ENCODE assay signal across 8 cellular contexts in genomic region chr19:10095948-10096614, GRCh38. TPM values are rescaled to one million over a fixed set of nuclear protein-coding genes. Genes with fewer than 3 reads are reported as not detected.
A peak's percentile ranks its signal among the peaks of the same experiment; 100 is the strongest.
DNase-seq lines count a peak whose midpoint lies in the region; ATAC-seq and TF ChIP-seq lines count a peak whose summit lies in the region.

No MANE protein-coding gene starts in this region.

- 5 to 6% methylated on average over 61 to 64 of the region's 97 CpGs for WGBS in tibial nerve, 2 donors

- peaks cover 19% of the 10 kb centered on the region for H3K36me3 ChIP-seq in GM06990 (ENCODE audit: control insufficient read depth, insufficient read depth, low read length)
- H3K36me3 ChIP-seq in tibial nerve, result peaks cover 0 to 30% (median 5%) of the 10 kb centered on the region in 3 donors

- peaks cover 21% of the 10 kb centered on the region for H3K36me3 Mint-ChIP-seq in HFFc6 (ENCODE audit: low read depth)
- peaks cover 36% of the 10 kb centered on the region for H3K36me3 Mint-ChIP-seq in activated naive CD8-positive, alpha-beta T cell treated with anti-CD3 and anti-CD28 coated beads for 36 hours

- peaks cover 0 to 3% (median 0%) of the 10 kb centered on the region in 4 donors for H3K9me3 ChIP-seq in tibial nerve

- peak overlapping the region; percentile 43; the same call in 1 of the 2 replicates for H3K4me3 Mint-ChIP-seq in HFFc6
- peak overlapping the region; percentile 57 for H3K4me3 Mint-ChIP-seq in activated naive CD8-positive, alpha-beta T cell treated with anti-CD3 and anti-CD28 coated beads for 36 hours

- peaks cover 10% of the 10 kb centered on the region; the same call in 1 of the 2 replicates for H3K4me1 Mint-ChIP-seq in HFFc6 (ENCODE audit: low read depth)
- H3K4me1 Mint-ChIP-seq in activated naive CD8-positive, alpha-beta T cell treated with anti-CD3 and anti-CD28 coated beads for 36 hours, result peaks cover 20% of the 10 kb centered on the region

- H3K4me1 ChIP-seq in tibial nerve, result peaks cover 0 to 12% (median 6%) of the 10 kb centered on the region in 4 donors

- DNase-seq in GM06990 (ENCODE audit: extremely low read depth, insufficient read length) (peak; percentile 97), HFFc6 (peak; percentile 76), MV-4-11 (lab: John Stamatoyannopoulos, UW) (peak; percentile 92), Right ventricle myocardium superior (peak; percentile 93), posterior cingulate gyrus (peak; percentile 73 to 98 (median 86)), tibial nerve (ENCODE audit: low spot score in 2 of 2) (peak; percentile 58 to 67)
- DNase-seq in activated naive CD8-positive, alpha-beta T cell treated with anti-CD3 and anti-CD28 coated beads for 36 hours, result peak; percentile 95

- peak overlapping the region in 3 of 4 donors; percentile 70 to 83 (median 72) for H3K27ac ChIP-seq in tibial nerve

- ATAC-seq in SK-N-SH treated with all-trans-retinoic acid at 6 μM for 48 hours (peak; percentile 84), Right ventricle myocardium superior (ENCODE audit: poor library complexity) (peak; percentile 95)

- no peak overlapping the region for H3K27ac Mint-ChIP-seq in HFFc6
- peak overlapping the region; percentile 75 for H3K27ac Mint-ChIP-seq in activated naive CD8-positive, alpha-beta T cell treated with anti-CD3 and anti-CD28 coated beads for 36 hours

- H3K9me3 Mint-ChIP-seq in HFFc6, result no peaks in the 10 kb centered on the region
- H3K9me3 Mint-ChIP-seq in activated naive CD8-positive, alpha-beta T cell treated with anti-CD3 and anti-CD28 coated beads for 36 hours, result peaks cover 3% of the 10 kb centered on the region

- H3K27me3 ChIP-seq in GM06990 (replicated peaks; ENCODE audit: control insufficient read depth, insufficient read depth, low read length), result no peaks in the 10 kb centered on the region
- no peaks in the 10 kb centered on the region for H3K27me3 ChIP-seq in tibial nerve

- peak in 1 of 2 donors; percentile 37 for TF ChIP-seq EP300 in tibial nerve (IDR thresholded peaks at IDR 0.05)

- intact Hi-C loops in Right ventricle myocardium superior (cut with DNase I), result no loop called here
- intact Hi-C loops in posterior cingulate gyrus (cut with DNase I), result loop anchor here (5.0 kb wide), 1 partner anchor 69 kb away; no protein-coding TSS in a partner anchor

- TF ChIP-seq CTCF in GM06990 (IDR thresholded peaks at IDR 0.05; ENCODE audit: insufficient read depth, low read length, poor library complexity, severe bottlenecking) (no peak), HFFc6 (IDR thresholded peaks at IDR 0.05) (no peak), tibial nerve (IDR thresholded peaks at IDR 0.05) (peak in 2 of 5 experiments; percentile 27 to 36)

- H3K4me3 ChIP-seq in GM06990 (replicated peaks; ENCODE audit: low read depth, low read length), result peak overlapping the region; percentile 47
- peak overlapping the region; percentile 41 to 61 (median 57) for H3K4me3 ChIP-seq in tibial nerve

- peaks cover 3% of the 10 kb centered on the region for H3K27me3 Mint-ChIP-seq in HFFc6 (ENCODE audit: insufficient read depth)
- no peaks in the 10 kb centered on the region for H3K27me3 Mint-ChIP-seq in activated naive CD8-positive, alpha-beta T cell treated with anti-CD3 and anti-CD28 coated beads for 36 hours

- peak in 1 of 2 donors; percentile 42 for TF ChIP-seq POLR2A in tibial nerve (IDR thresholded peaks at IDR 0.05)

TF ChIP-seq in SK-N-SH treated with all-trans-retinoic acid at 6 μM for 48 hours, 23 proteins besides CTCF, POLR2A, EP300 and RAD21 (continues in another document):
- no peak for TF ChIP-seq CREB5 (CRISPR knock-in tag; IDR thresholded peaks at IDR 0.05; ENCODE audit: low read depth)
- no peak for TF ChIP-seq ARNTL (CRISPR knock-in tag; IDR thresholded peaks at IDR 0.05; ENCODE audit: borderline replicate concordance, low read depth)
- TF ChIP-seq TOX (CRISPR knock-in tag; IDR thresholded peaks at IDR 0.05; ENCODE audit: borderline replicate concordance), result no peak
- no peak for TF ChIP-seq ZNF70 (CRISPR knock-in tag; IDR thresholded peaks at IDR 0.05)
- TF ChIP-seq, protein P1, sequence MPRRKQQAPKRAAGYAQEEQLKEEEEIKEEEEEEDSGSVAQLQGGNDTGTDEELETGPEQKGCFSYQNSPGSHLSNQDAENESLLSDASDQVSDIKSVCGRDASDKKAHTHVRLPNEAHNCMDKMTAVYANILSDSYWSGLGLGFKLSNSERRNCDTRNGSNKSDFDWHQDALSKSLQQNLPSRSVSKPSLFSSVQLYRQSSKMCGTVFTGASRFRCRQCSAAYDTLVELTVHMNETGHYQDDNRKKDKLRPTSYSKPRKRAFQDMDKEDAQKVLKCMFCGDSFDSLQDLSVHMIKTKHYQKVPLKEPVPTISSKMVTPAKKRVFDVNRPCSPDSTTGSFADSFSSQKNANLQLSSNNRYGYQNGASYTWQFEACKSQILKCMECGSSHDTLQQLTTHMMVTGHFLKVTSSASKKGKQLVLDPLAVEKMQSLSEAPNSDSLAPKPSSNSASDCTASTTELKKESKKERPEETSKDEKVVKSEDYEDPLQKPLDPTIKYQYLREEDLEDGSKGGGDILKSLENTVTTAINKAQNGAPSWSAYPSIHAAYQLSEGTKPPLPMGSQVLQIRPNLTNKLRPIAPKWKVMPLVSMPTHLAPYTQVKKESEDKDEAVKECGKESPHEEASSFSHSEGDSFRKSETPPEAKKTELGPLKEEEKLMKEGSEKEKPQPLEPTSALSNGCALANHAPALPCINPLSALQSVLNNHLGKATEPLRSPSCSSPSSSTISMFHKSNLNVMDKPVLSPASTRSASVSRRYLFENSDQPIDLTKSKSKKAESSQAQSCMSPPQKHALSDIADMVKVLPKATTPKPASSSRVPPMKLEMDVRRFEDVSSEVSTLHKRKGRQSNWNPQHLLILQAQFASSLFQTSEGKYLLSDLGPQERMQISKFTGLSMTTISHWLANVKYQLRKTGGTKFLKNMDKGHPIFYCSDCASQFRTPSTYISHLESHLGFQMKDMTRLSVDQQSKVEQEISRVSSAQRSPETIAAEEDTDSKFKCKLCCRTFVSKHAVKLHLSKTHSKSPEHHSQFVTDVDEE (CRISPR knock-in tag; IDR thresholded peaks at IDR 0.05), result 0 out of 2 replicates have a peak, but pooled peaks have one; percentile 16
- no peak for TF ChIP-seq ZNF8 (CRISPR knock-in tag; IDR thresholded peaks at IDR 0.05)
- TF ChIP-seq SNAI2 (CRISPR knock-in tag; IDR thresholded peaks at IDR 0.05), result 0 out of 2 replicates have a peak, but pooled peaks have one; percentile 30
- TF ChIP-seq POU6F1 (CRISPR knock-in tag; IDR thresholded peaks at IDR 0.05; ENCODE audit: borderline replicate concordance, low read depth), result no peak
- 0 out of 2 replicates have a peak, but pooled peaks have one; percentile 13 for TF ChIP-seq CSDC2 (CRISPR knock-in tag; IDR thresholded peaks at IDR 0.05)
- no peak for TF ChIP-seq TCF4 (CRISPR knock-in tag; IDR thresholded peaks at IDR 0.05; ENCODE audit: borderline replicate concordance)
- no peak for TF ChIP-seq ISL1 (CRISPR knock-in tag; IDR thresholded peaks at IDR 0.05)

RNA-seq across cellular contexts. Expression of gene ANGPTL6, which starts 6.4 kb away (rescaled TPM):
- under 1 TPM in 2 of 6 experiments, not detected in 4; 0.09 to 0.15 TPM for total RNA-seq in HFFc6 (2021; fragmentation: NEBNext Ultra II Directional; extraction: Animal tissue kit (Norgen Biotek cat#: 25700))
- total RNA-seq in activated naive CD8-positive, alpha-beta T cell treated with anti-CD3 and anti-CD28 coated beads for 36 hours, result 1 to 10 TPM; 8.5 to 9.8 TPM
- not detected for total RNA-seq in Right ventricle myocardium superior
- under 1 TPM in 3 of 4 donors, not detected in 1; 0.21 to 0.60 (median 0.22) TPM for total RNA-seq in tibial nerve

RNA-seq across cellular contexts. Expression of gene SHFL, which starts 10.0 kb away (rescaled TPM):
- total RNA-seq in HFFc6 (2021; fragmentation: NEBNext Ultra II Directional; extraction: Animal tissue kit (Norgen Biotek cat#: 25700)), result 10 to 100 TPM; 16.9 to 26.2 (median 21.1) TPM
- 10 to 100 TPM; 46.8 to 47.0 TPM for total RNA-seq in activated naive CD8-positive, alpha-beta T cell treated with anti-CD3 and anti-CD28 coated beads for 36 hours
- 8.5 TPM for total RNA-seq in Right ventricle myocardium superior
- 10 to 100 TPM; 25.1 to 58.6 (median 43.4) TPM for total RNA-seq in tibial nerve

RNA-seq across cellular contexts. Expression of gene PPAN, which starts 10.1 kb away (rescaled TPM):
- total RNA-seq in HFFc6 (2021; fragmentation: NEBNext Ultra II Directional; extraction: Animal tissue kit (Norgen Biotek cat#: 25700)), result 10 to 100 TPM; 36.4 to 42.2 (median 41.0) TPM
- total RNA-seq in activated naive CD8-positive, alpha-beta T cell treated with anti-CD3 and anti-CD28 coated beads for 36 hours, result 100 to 1,000 TPM; 214 to 227 TPM
- 20.0 TPM for total RNA-seq in Right ventricle myocardium superior
- total RNA-seq in tibial nerve, result 10 to 100 TPM; 25.7 to 45.3 (median 35.8) TPM

RNA-seq across cellular contexts. Expression of gene P2RY11, which starts 15.4 kb away (rescaled TPM):
- 1 to 10 TPM; 4.5 to 9.9 (median 5.4) TPM for total RNA-seq in HFFc6 (2021; fragmentation: NEBNext Ultra II Directional; extraction: Animal tissue kit (Norgen Biotek cat#: 25700))
- total RNA-seq in activated naive CD8-positive, alpha-beta T cell treated with anti-CD3 and anti-CD28 coated beads for 36 hours, result 10 to 100 TPM; 57.8 to 64.0 TPM
- 4.9 TPM for total RNA-seq in Right ventricle myocardium superior
- 10 to 100 TPM in 1 of 4 donors, 1 to 10 TPM in 3; 2.1 to 19.5 (median 4.2) TPM for total RNA-seq in tibial nerve

RNA-seq across cellular contexts. Expression of gene EIF3G, which starts 23.6 kb away (rescaled TPM):
- 100 to 1,000 TPM; 261 to 303 (median 279) TPM for total RNA-seq in HFFc6 (2021; fragmentation: NEBNext Ultra II Directional; extraction: Animal tissue kit (Norgen Biotek cat#: 25700))
- 100 to 1,000 TPM; 287 to 293 TPM for total RNA-seq in activated naive CD8-positive, alpha-beta T cell treated with anti-CD3 and anti-CD28 coated beads for 36 hours
- total RNA-seq in Right ventricle myocardium superior, result 153 TPM
- 100 to 1,000 TPM; 263 to 326 (median 290) TPM for total RNA-seq in tibial nerve

Comparison
In these comparisons a context has a peak if more than half of its experiments do, and no peak if none do; other contexts are left out.
1. Peak in every context shown above with its lines: DNase-seq, ATAC-seq, H3K4me3 ChIP-seq and H3K27ac ChIP-seq.
2. RNA of gene PPAN, which starts 10.1 kb away (total RNA-seq): 214 to 227 TPM in activated naive CD8-positive, alpha-beta T cell treated with anti-CD3 and anti-CD28 coated beads for 36 hours; 36.4 to 42.2 TPM in HFFc6, 25.7 to 45.3 TPM in tibial nerve and 20.0 TPM in Right ventricle myocardium superior (single experiment); every median in the first group is over 4 times any median in the second.